25 cellular contexts compared by ENCODE assay signal in the genomic region with DNA sequence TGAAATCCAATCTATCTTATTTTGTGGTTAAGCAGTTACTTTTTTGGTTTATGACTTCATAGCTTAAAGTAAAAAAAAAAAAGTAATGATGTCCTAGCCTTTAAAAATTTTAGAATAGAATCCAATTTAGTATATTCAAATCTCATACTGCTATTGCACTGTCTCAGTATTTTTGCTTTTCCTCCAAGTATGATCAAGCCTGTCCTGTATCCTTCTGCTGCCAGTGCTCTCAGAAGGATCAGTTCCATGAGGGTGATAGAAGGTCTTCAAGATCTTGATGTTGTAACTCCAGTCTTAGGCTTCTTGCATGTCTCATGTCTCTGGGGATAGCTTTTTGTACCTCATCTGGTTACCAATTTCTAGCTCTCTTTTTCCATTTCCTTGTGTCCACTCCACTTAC.
"Had no signal": no experiment of that assay in that cellular context is flagged by ENCODE, and none has a peak within 500 bp of the region (broad histone marks: within the 10 kb centered on the region; RNA-seq: fewer than 3 reads in every experiment).

No MANE protein-coding gene starts in this region.

- H3K4me1 ChIP-seq: adrenal gland, breast epithelium, Peyer's patch had no signal

- H3K36me3 ChIP-seq: adrenal gland, breast epithelium, MG63, Peyer's patch had no signal

- DNase-seq: activated CD4-positive, alpha-beta T cell treated with anti-CD3 and anti-CD28 coated beads for 36 hours; activated CD4-positive, alpha-beta T cell treated with anti-CD3 and anti-CD28 coated beads, Interleukin-2, amount 50 U/mL, for 1 hour; activated CD4-positive, CD25-positive, alpha-beta regulatory T cell; activated CD8-positive, alpha-beta memory T cell treated with anti-CD3 and anti-CD28 coated beads, Interleukin-2, amount 50 U/mL, for 4 hours; activated CD8-positive, alpha-beta T cell treated with anti-CD3 and anti-CD28 coated beads for 36 hours; activated naive CD4-positive, alpha-beta T cell treated with anti-CD3 and anti-CD28 coated beads, Interleukin-2, amount 50 U/mL, for 16 hours; activated naive CD8-positive, alpha-beta T cell treated with anti-CD3 and anti-CD28 coated beads, Interleukin-2, amount 10 ng/mL, durations not matched to agents 7 days and 5 days; adrenal gland; anterior cingulate cortex; central memory CD4-positive, alpha-beta T cell; MG63; MV-4-11; NCI-H1105; NCI-H1436; NCI-H1694 treated with DMSO at 0.1 percent for 48 hours; NCI-H2029 treated with DMSO at 0.1 percent for 48 hours; NCI-H345; NCI-H510A; NCI-H526 treated with DMSO at 0.1 percent for 48 hours; NCI-H82; Peyer's patch; SHP77 treated with DMSO at 0.1 percent for 48 hours had no signal

- H3K9me3 ChIP-seq: adrenal gland, breast epithelium, MG63, Peyer's patch had no signal

- H3K4me3 ChIP-seq: adrenal gland, breast epithelium, MG63, Peyer's patch had no signal

- ATAC-seq: activated CD4-positive, alpha-beta T cell treated with anti-CD3 and anti-CD28 coated beads for 36 hours; activated CD8-positive, alpha-beta T cell treated with anti-CD3 and anti-CD28 coated beads for 36 hours had no signal

- H3K27ac ChIP-seq: adrenal gland, breast epithelium, Peyer's patch, RWPE1, VCaP had no signal

- H3K27me3 ChIP-seq: adrenal gland, breast epithelium, MG63, Peyer's patch had no signal
